5 cellular contexts compared by ENCODE assay signal in genomic region chr14:81982056-81982455, GRCh38.
"Had no signal": no experiment of that assay in that cellular context is flagged by ENCODE, and none has a peak within 500 bp of the region (broad histone marks: within the 10 kb centered on the region; RNA-seq: fewer than 3 reads in every experiment).

No MANE protein-coding gene starts in this region.

- H3K27ac ChIP-seq: HL-60 had no signal

- H3K4me3 ChIP-seq: GM23338 had no signal

- DNase-seq: H9, HCEC 1CT had no signal

- ATAC-seq: GM23338, HepG2 had no signal
